Comparison of ENCODE assay signal across 14 cellular contexts in genomic region chr6:11397622-11398450, GRCh38.
"Had no signal": no experiment of that assay in that cellular context is flagged by ENCODE, and none has a peak within 500 bp of the region (broad histone marks: within the 10 kb centered on the region; RNA-seq: fewer than 3 reads in every experiment).

No MANE protein-coding gene starts in this region.

- H3K27ac ChIP-seq: heart right ventricle, left ventricle myocardium inferior, neural progenitor cell, thyroid gland, vagina had no signal

- ATAC-seq: heart right ventricle had no signal

- H3K4me3 ChIP-seq: colonic mucosa, heart right ventricle, left ventricle myocardium inferior, neural progenitor cell, thyroid gland, vagina had no signal

- H3K36me3 ChIP-seq: colonic mucosa, heart right ventricle, left ventricle myocardium inferior, neural progenitor cell, thyroid gland, vagina had no signal

- H3K27me3 ChIP-seq: colonic mucosa, heart right ventricle, neural progenitor cell, thyroid gland, vagina had no signal

- H3K4me1 ChIP-seq: vagina had no signal

- DNase-seq: activated B cell treated with CpG ODN at 0.5 μM for 24 hours; activated CD4-positive, alpha-beta T cell treated with anti-CD3 and anti-CD28 coated beads, Interleukin-2, amount 10 ng/mL, durations not matched to agents 24 days and 14 days; activated CD8-positive, alpha-beta memory T cell treated with anti-CD3 and anti-CD28 coated beads for 24 hours; activated naive CD4-positive, alpha-beta T cell treated with anti-CD3 and anti-CD28 coated beads, Interleukin-2, amount 50 U/mL, for 16 hours; activated T-cell treated with anti-CD3 and anti-CD28 coated beads for 4 hours; caudate nucleus; colonic mucosa; effector CD4-positive, alpha-beta T cell; heart right ventricle; islet precursor cell; left ventricle myocardium inferior; thyroid gland had no signal

- H2AFZ ChIP-seq: neural progenitor cell had no signal

- H3K4me2 ChIP-seq: neural progenitor cell had no signal

- H3K9ac ChIP-seq: neural progenitor cell had no signal

- H3K9me3 ChIP-seq: colonic mucosa, heart right ventricle, left ventricle myocardium inferior, thyroid gland, vagina had no signal
